In the genomic region with DNA sequence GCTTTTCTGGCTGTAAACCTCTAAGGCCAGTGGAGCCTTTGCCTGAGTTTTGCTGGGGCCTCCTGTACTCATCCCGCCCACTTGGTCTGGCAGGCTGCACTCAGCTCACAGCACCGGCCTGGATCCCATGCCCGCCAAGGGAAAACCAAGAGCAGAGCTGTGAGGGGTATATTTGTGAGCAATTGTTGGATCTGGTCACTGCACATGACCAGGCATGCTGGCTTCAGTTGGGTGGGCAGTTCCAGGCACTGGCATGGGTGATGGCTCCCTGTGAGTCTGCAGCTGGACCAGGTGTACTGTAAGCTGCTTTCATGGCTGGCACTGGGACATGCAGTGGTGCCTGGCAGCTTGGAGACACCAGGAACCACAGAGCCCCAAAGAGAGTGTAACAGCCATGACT, we compare ENCODE assay signal across 1 cellular context.
TF ChIP-seq lines count a peak whose summit lies in the region.

No MANE protein-coding gene starts in this region.

TF ChIP-seq in HepG2, 621 proteins besides CTCF, POLR2A, EP300 and RAD21 (continued from another document):
- TF ChIP-seq KDM2A (CRISPR knock-in tag; IDR thresholded peaks at IDR 0.05; ENCODE audit: borderline replicate concordance, low read depth) (no peak), ZNF292 (CRISPR knock-in tag; IDR thresholded peaks at IDR 0.05; ENCODE audit: borderline replicate concordance, low read depth) (no peak), RBAK (CRISPR knock-in tag; IDR thresholded peaks at IDR 0.05) (no peak), ZNF572 (CRISPR knock-in tag; IDR thresholded peaks at IDR 0.05) (no peak), EEA1 (CRISPR knock-in tag; IDR thresholded peaks at IDR 0.05; ENCODE audit: borderline replicate concordance) (no peak), CBX1 (IDR thresholded peaks at IDR 0.05; ENCODE audit: low read depth) (no peak), ZNF136 (CRISPR knock-in tag; IDR thresholded peaks at IDR 0.05; ENCODE audit: low read depth) (no peak), HNRNPUL1 (IDR thresholded peaks at IDR 0.05; ENCODE audit: low read depth, low read length) (no peak)
- TF ChIP-seq, protein P1, sequence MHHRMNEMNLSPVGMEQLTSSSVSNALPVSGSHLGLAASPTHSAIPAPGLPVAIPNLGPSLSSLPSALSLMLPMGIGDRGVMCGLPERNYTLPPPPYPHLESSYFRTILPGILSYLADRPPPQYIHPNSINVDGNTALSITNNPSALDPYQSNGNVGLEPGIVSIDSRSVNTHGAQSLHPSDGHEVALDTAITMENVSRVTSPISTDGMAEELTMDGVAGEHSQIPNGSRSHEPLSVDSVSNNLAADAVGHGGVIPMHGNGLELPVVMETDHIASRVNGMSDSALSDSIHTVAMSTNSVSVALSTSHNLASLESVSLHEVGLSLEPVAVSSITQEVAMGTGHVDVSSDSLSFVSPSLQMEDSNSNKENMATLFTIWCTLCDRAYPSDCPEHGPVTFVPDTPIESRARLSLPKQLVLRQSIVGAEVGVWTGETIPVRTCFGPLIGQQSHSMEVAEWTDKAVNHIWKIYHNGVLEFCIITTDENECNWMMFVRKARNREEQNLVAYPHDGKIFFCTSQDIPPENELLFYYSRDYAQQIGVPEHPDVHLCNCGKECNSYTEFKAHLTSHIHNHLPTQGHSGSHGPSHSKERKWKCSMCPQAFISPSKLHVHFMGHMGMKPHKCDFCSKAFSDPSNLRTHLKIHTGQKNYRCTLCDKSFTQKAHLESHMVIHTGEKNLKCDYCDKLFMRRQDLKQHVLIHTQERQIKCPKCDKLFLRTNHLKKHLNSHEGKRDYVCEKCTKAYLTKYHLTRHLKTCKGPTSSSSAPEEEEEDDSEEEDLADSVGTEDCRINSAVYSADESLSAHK (CRISPR knock-in tag; IDR thresholded peaks at IDR 0.05; ENCODE audit: borderline replicate concordance), result no peak
